9 cellular contexts compared by ENCODE assay signal in genomic region chr5:52709171-52709925, GRCh38.
DNase-seq lines count a peak whose midpoint lies in the region; ATAC-seq and TF ChIP-seq lines count a peak whose summit lies in the region.
"Had no signal": no experiment of that assay in that cellular context is flagged by ENCODE, and none has a peak within 500 bp of the region (broad histone marks: within the 10 kb centered on the region; RNA-seq: fewer than 3 reads in every experiment).

No MANE protein-coding gene starts in this region.

- H3K4me3 ChIP-seq in epithelial cell of esophagus (ENCODE audit: low read length), result no peak overlapping the region
- H3K4me3 ChIP-seq: ovary had no signal

- ATAC-seq in GM19438 (IDR thresholded peaks at IDR 0.05; ENCODE audit: low read depth, unreplicated experiment), result peak; percentile 55
- ATAC-seq in HG03025 (IDR thresholded peaks at IDR 0.05; ENCODE audit: low FRiP score, unreplicated experiment), result no peak
- ATAC-seq in HG03280 (IDR thresholded peaks at IDR 0.05; ENCODE audit: unreplicated experiment), result no peak

- DNase-seq in CD1c-positive myeloid dendritic cell (ENCODE audit: extremely low spot score) (peak; percentile 5), HT-29 (ENCODE audit: low spot score) (peak; percentile 75), epithelial cell of esophagus (ENCODE audit: low read depth) (peak; percentile 27), DMS153 (lab: John Stamatoyannopoulos, UW) (no peak), posterior vena cava (ENCODE audit: low spot score) (no peak)

- no peak for TF ChIP-seq CTCF in epithelial cell of esophagus (IDR thresholded peaks at IDR 0.05; ENCODE audit: insufficient read depth, low read depth, low read length, missing control alignments)

- intact Hi-C loops in posterior vena cava (cut with DNase I), result no loop called here

Comparison
In these comparisons a context has a peak if more than half of its experiments do, and no peak if none do; other contexts are left out.
1. DNase-seq: peak in CD1c-positive myeloid dendritic cell (single experiment), HT-29 (single experiment) and epithelial cell of esophagus (single experiment); none in DMS153 (single experiment) and posterior vena cava (single experiment).